In genomic region chr13:114096811-114097503, GRCh38 we compare ENCODE assay signal across 1 cellular context.
TF ChIP-seq lines count a peak whose summit lies in the region.

No MANE protein-coding gene starts in this region.

TF ChIP-seq in SK-N-SH, 30 proteins besides CTCF, POLR2A, EP300 and RAD21 (continued from another document):
- TF ChIP-seq, protein P1, sequence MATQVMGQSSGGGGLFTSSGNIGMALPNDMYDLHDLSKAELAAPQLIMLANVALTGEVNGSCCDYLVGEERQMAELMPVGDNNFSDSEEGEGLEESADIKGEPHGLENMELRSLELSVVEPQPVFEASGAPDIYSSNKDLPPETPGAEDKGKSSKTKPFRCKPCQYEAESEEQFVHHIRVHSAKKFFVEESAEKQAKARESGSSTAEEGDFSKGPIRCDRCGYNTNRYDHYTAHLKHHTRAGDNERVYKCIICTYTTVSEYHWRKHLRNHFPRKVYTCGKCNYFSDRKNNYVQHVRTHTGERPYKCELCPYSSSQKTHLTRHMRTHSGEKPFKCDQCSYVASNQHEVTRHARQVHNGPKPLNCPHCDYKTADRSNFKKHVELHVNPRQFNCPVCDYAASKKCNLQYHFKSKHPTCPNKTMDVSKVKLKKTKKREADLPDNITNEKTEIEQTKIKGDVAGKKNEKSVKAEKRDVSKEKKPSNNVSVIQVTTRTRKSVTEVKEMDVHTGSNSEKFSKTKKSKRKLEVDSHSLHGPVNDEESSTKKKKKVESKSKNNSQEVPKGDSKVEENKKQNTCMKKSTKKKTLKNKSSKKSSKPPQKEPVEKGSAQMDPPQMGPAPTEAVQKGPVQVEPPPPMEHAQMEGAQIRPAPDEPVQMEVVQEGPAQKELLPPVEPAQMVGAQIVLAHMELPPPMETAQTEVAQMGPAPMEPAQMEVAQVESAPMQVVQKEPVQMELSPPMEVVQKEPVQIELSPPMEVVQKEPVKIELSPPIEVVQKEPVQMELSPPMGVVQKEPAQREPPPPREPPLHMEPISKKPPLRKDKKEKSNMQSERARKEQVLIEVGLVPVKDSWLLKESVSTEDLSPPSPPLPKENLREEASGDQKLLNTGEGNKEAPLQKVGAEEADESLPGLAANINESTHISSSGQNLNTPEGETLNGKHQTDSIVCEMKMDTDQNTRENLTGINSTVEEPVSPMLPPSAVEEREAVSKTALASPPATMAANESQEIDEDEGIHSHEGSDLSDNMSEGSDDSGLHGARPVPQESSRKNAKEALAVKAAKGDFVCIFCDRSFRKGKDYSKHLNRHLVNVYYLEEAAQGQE (IDR thresholded peaks at IDR 0.05; ENCODE audit: low read depth, low read length), result no peak
- TF ChIP-seq TEAD4 (IDR thresholded peaks at IDR 0.05; ENCODE audit: borderline replicate concordance, insufficient read depth), result no peak
- no peak for TF ChIP-seq GATA2 (CRISPR knock-in tag; IDR thresholded peaks at IDR 0.05)
- TF ChIP-seq NFIC (IDR thresholded peaks at IDR 0.05; ENCODE audit: borderline replicate concordance), result no peak
